In the genomic region with DNA sequence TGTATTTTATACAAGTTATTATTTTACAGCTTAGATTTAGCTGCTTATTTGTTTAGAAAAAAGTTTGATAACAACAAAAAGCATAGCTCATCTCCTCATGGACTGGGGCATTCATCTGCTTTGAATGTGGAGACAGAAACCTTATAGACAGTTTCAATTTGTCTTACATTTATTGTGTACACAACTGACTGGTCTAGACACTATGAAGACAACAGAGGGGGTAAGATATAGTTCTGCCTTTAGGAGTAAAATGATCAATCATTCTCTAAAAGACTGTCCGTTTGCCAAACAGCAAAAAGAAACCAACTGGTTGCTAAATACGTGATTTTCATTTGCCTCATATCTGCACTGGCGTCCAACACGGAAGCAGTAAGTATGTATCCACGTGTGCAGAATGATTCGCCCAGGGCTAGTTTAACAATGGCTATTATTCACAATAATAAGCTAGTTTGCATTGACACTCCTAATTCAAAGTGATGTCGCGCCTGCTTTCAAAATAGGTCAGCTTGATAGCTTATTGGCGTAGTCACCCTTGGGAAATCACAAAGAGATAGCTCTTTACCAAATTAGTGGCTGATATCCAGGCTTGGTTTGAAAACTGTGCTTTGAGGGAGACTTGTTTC, we compare ENCODE assay signal across 21 cellular contexts.
DNase-seq lines count a peak whose midpoint lies in the region; ATAC-seq and TF ChIP-seq lines count a peak whose summit lies in the region.
"Had no signal": no experiment of that assay in that cellular context is flagged by ENCODE, and none has a peak within 500 bp of the region (broad histone marks: within the 10 kb centered on the region; RNA-seq: fewer than 3 reads in every experiment).

No MANE protein-coding gene starts in this region.

- no peaks in the 10 kb centered on the region for H3K4me1 Mint-ChIP-seq in endothelial cell (ENCODE audit: unreplicated experiment)
- no peaks in the 10 kb centered on the region for H3K4me1 Mint-ChIP-seq in stimulated activated naive B cell treated with anti-CD40 and anti-IgM and Interleukin-4, amounts not matched to agents 10 μg/mL and 1 μg/mL and 100 μg/mL, for 72 hours
- H3K4me1 Mint-ChIP-seq: activated CD4-positive, alpha-beta T cell treated with anti-CD3 and anti-CD28 coated beads, Interleukin-2, amount 10 ng/mL, durations not matched to agents 24 days and 14 days; activated CD8-positive, alpha-beta memory T cell treated with anti-CD3 and anti-CD28 coated beads, Interleukin-2, amount 10 ng/mL, durations not matched to agents 7 days and 5 days; activated naive CD8-positive, alpha-beta T cell treated with anti-CD3 and anti-CD28 coated beads for 36 hours; activated T-helper 17 cell treated with anti-CD3 and anti-CD28 coated beads, Interleukin-2, amount 50 U/mL, for 72 hours had no signal

- H3K27ac ChIP-seq in RWPE1 = no peak overlapping the region
- H3K27ac ChIP-seq: GM23248, heart right ventricle, neutrophil, spleen had no signal

- no peak overlapping the region for H3K27ac Mint-ChIP-seq in endothelial cell (ENCODE audit: unreplicated experiment)
- no peak overlapping the region for H3K27ac Mint-ChIP-seq in stimulated activated naive B cell treated with anti-CD40 and anti-IgM and Interleukin-4, amounts not matched to agents 10 μg/mL and 1 μg/mL and 100 μg/mL, for 72 hours
- H3K27ac Mint-ChIP-seq: activated CD4-positive, alpha-beta T cell treated with anti-CD3 and anti-CD28 coated beads, Interleukin-2, amount 10 ng/mL, durations not matched to agents 24 days and 14 days; activated CD8-positive, alpha-beta memory T cell treated with anti-CD3 and anti-CD28 coated beads, Interleukin-2, amount 10 ng/mL, durations not matched to agents 7 days and 5 days; activated naive CD8-positive, alpha-beta T cell treated with anti-CD3 and anti-CD28 coated beads for 36 hours; activated T-helper 17 cell treated with anti-CD3 and anti-CD28 coated beads, Interleukin-2, amount 50 U/mL, for 72 hours had no signal

- intact Hi-C loops in cardiac septum (cut with DNase I) = no loop called here

- H3K36me3 Mint-ChIP-seq in endothelial cell (ENCODE audit: low read depth, unreplicated experiment) = no peaks in the 10 kb centered on the region
- H3K36me3 Mint-ChIP-seq in stimulated activated naive B cell treated with anti-CD40 and anti-IgM and Interleukin-4, amounts not matched to agents 10 μg/mL and 1 μg/mL and 100 μg/mL, for 72 hours = no peaks in the 10 kb centered on the region
- H3K36me3 Mint-ChIP-seq: activated CD8-positive, alpha-beta memory T cell treated with anti-CD3 and anti-CD28 coated beads, Interleukin-2, amount 10 ng/mL, durations not matched to agents 7 days and 5 days; activated naive CD8-positive, alpha-beta T cell treated with anti-CD3 and anti-CD28 coated beads for 36 hours had no signal

- H3K9me3 Mint-ChIP-seq in endothelial cell (ENCODE audit: unreplicated experiment) = no peaks in the 10 kb centered on the region
- no peaks in the 10 kb centered on the region for H3K9me3 Mint-ChIP-seq in stimulated activated naive B cell treated with anti-CD40 and anti-IgM and Interleukin-4, amounts not matched to agents 10 μg/mL and 1 μg/mL and 100 μg/mL, for 72 hours
- H3K9me3 Mint-ChIP-seq: activated CD4-positive, alpha-beta T cell treated with anti-CD3 and anti-CD28 coated beads, Interleukin-2, amount 10 ng/mL, durations not matched to agents 24 days and 14 days; activated naive CD8-positive, alpha-beta T cell treated with anti-CD3 and anti-CD28 coated beads for 36 hours had no signal

- H3K4me3 Mint-ChIP-seq in endothelial cell (ENCODE audit: unreplicated experiment) = no peak overlapping the region
- no peak overlapping the region for H3K4me3 Mint-ChIP-seq in stimulated activated naive B cell treated with anti-CD40 and anti-IgM and Interleukin-4, amounts not matched to agents 10 μg/mL and 1 μg/mL and 100 μg/mL, for 72 hours
- H3K4me3 Mint-ChIP-seq: activated CD4-positive, alpha-beta T cell treated with anti-CD3 and anti-CD28 coated beads, Interleukin-2, amount 10 ng/mL, durations not matched to agents 24 days and 14 days; activated CD8-positive, alpha-beta memory T cell treated with anti-CD3 and anti-CD28 coated beads, Interleukin-2, amount 10 ng/mL, durations not matched to agents 7 days and 5 days; activated naive CD8-positive, alpha-beta T cell treated with anti-CD3 and anti-CD28 coated beads for 36 hours; activated T-helper 17 cell treated with anti-CD3 and anti-CD28 coated beads, Interleukin-2, amount 50 U/mL, for 72 hours had no signal

- ATAC-seq in stimulated activated naive B cell treated with anti-CD40 and anti-IgM and Interleukin-4, amounts not matched to agents 10 μg/mL and 1 μg/mL and 100 μg/mL, for 72 hours (replicated peaks) = no peak
- ATAC-seq: activated CD8-positive, alpha-beta memory T cell treated with anti-CD3 and anti-CD28 coated beads, Interleukin-2, amount 10 ng/mL, durations not matched to agents 7 days and 5 days; activated T-helper 17 cell treated with anti-CD3 and anti-CD28 coated beads, Interleukin-2, amount 50 U/mL, for 72 hours; heart right ventricle; HepG2; left ventricle myocardium superior had no signal

- H3K27me3 Mint-ChIP-seq in endothelial cell (ENCODE audit: unreplicated experiment) = no peaks in the 10 kb centered on the region
- H3K27me3 Mint-ChIP-seq in stimulated activated naive B cell treated with anti-CD40 and anti-IgM and Interleukin-4, amounts not matched to agents 10 μg/mL and 1 μg/mL and 100 μg/mL, for 72 hours = no peaks in the 10 kb centered on the region
- H3K27me3 Mint-ChIP-seq: activated CD4-positive, alpha-beta T cell treated with anti-CD3 and anti-CD28 coated beads, Interleukin-2, amount 10 ng/mL, durations not matched to agents 24 days and 14 days; activated CD8-positive, alpha-beta memory T cell treated with anti-CD3 and anti-CD28 coated beads, Interleukin-2, amount 10 ng/mL, durations not matched to agents 7 days and 5 days; activated naive CD8-positive, alpha-beta T cell treated with anti-CD3 and anti-CD28 coated beads for 36 hours; activated T-helper 17 cell treated with anti-CD3 and anti-CD28 coated beads, Interleukin-2, amount 50 U/mL, for 72 hours had no signal

- TF ChIP-seq CTCF in RWPE1 (conservative IDR thresholded peaks at IDR 0.05; ENCODE audit: low read depth) = no peak
- TF ChIP-seq CTCF in endothelial cell (IDR thresholded peaks at IDR 0.05; ENCODE audit: unreplicated experiment) = no peak

- peak; percentile 17 for DNase-seq in NCI-H510A treated with DMSO at 0.1 percent for 48 hours (lab: John Stamatoyannopoulos, UW)
- DNase-seq in NCI-H510A (lab: John Stamatoyannopoulos, UW) = no peak
- DNase-seq in RWPE1 (ENCODE audit: low spot score) = peak; percentile 6
- DNase-seq in globus pallidus (ENCODE audit: low spot score) = peak; percentile 33
- DNase-seq in endothelial cell (ENCODE audit: low spot score) = no peak
- DNase-seq in cardiac septum (ENCODE audit: low spot score) = no peak
- DNase-seq in stimulated activated naive B cell treated with anti-CD40 and anti-IgM and Interleukin-4, amounts not matched to agents 10 μg/mL and 1 μg/mL and 100 μg/mL, for 72 hours = no peak
- no peak for DNase-seq in NCI-H1092 treated with DMSO at 0.1 percent for 48 hours (lab: John Stamatoyannopoulos, UW)
- DNase-seq: activated CD4-positive, alpha-beta T cell treated with anti-CD3 and anti-CD28 coated beads, Interleukin-2, amount 10 ng/mL, durations not matched to agents 24 days and 14 days; activated CD8-positive, alpha-beta memory T cell treated with anti-CD3 and anti-CD28 coated beads, Interleukin-2, amount 10 ng/mL, durations not matched to agents 7 days and 5 days; activated naive CD8-positive, alpha-beta T cell treated with anti-CD3 and anti-CD28 coated beads for 36 hours; effector CD8-positive, alpha-beta T cell; GF-D8; GM23248; heart right ventricle; left ventricle myocardium superior; NCI-H1694 treated with DMSO at 0.1 percent for 48 hours; spleen had no signal

- POLR2A ChIA-PET in RWPE1 (lab: Yijun Ruan, JAX; ENCODE audit: low non-redundant PET) = no interaction called here

- CTCF ChIA-PET in RWPE1 (lab: Yijun Ruan, JAX) = interaction anchor here (0.6 to 0.8 kb wide), 2 partner anchors 36 to 45 kb away, joined by 4 to 5 read pairs; no protein-coding TSS in a partner anchor

Comparison
In these comparisons a context has a peak if more than half of its experiments do, and no peak if none do; other contexts are left out.
1. DNase-seq: peak in NCI-H510A treated with DMSO at 0.1 percent for 48 hours (single experiment), RWPE1 (single experiment) and globus pallidus (single experiment); none in NCI-H510A (single experiment), endothelial cell (single experiment), cardiac septum (single experiment), stimulated activated naive B cell treated with anti-CD40 and anti-IgM and Interleukin-4, amounts not matched to agents 10 μg/mL and 1 μg/mL and 100 μg/mL, for 72 hours (single experiment) and NCI-H1092 treated with DMSO at 0.1 percent for 48 hours (single experiment).